7 cellular contexts compared by ENCODE assay signal in genomic region chr17:81859906-81860755, GRCh38. TPM values are rescaled to one million over a fixed set of nuclear protein-coding genes. Genes with fewer than 3 reads are reported as not detected.
A peak's percentile ranks its signal among the peaks of the same experiment; 100 is the strongest.
DNase-seq lines count a peak whose midpoint lies in the region; ATAC-seq and TF ChIP-seq lines count a peak whose summit lies in the region.

Gene P4HB (minus strand): TSS chr17:81860535. CDS start chr17:81860471, 64 bp downstream.

- H3K36me3 ChIP-seq in psoas muscle (ENCODE audit: insufficient read depth in 1 of 2, low read depth in 1 of 2) = peaks cover 3 to 46% of the 10 kb centered on the region in 2 donors

- peaks cover 83% of the 10 kb centered on the region for H3K36me3 Mint-ChIP-seq in activated T-cell treated with anti-CD3 and anti-CD28 coated beads, Interleukin-2, amount 50 U/mL, for 24 hours (ENCODE audit: low read depth)

- H3K4me3 Mint-ChIP-seq in activated T-cell treated with anti-CD3 and anti-CD28 coated beads, Interleukin-2, amount 50 U/mL, for 24 hours = peak within 1 kb of the TSS; percentile 97

- no peak for TF ChIP-seq CTCF in psoas muscle (IDR thresholded peaks at IDR 0.05)

- H3K4me1 ChIP-seq in psoas muscle = peaks cover 41% of the 10 kb centered on the region

- peak; percentile 95 for DNase-seq in activated T-cell treated with anti-CD3 and anti-CD28 coated beads, Interleukin-2, amount 50 U/mL, for 24 hours
- DNase-seq in Right ventricle myocardium superior = no peak
- peak in 1 of 2 donors; percentile 100 for DNase-seq in psoas muscle
- no peak for DNase-seq in cerebellar cortex (ENCODE audit: low spot score)
- no peak for DNase-seq in NCI-H2171 treated with DMSO at 0.1 percent for 48 hours (lab: John Stamatoyannopoulos, UW)

- intact Hi-C loops in Right ventricle myocardium superior (cut with DNase I) = no loop called here
- intact Hi-C loops in psoas muscle (cut with DNase I) = loop anchor here (2.0 to 5.0 kb wide), 3 partner anchors 17 to 38 kb away; partner anchors contain the start of gene PPP1R27 (in 1 of the 2)

- ATAC-seq in HG03135 (IDR thresholded peaks at IDR 0.05; ENCODE audit: unreplicated experiment) (peak; percentile 2), Right ventricle myocardium superior (ENCODE audit: poor library complexity) (no peak), psoas muscle (peak in 3 of 4 donors; percentile 0 to 5 (median 3))

- no peaks in the 10 kb centered on the region for H3K27me3 ChIP-seq in psoas muscle (ENCODE audit: insufficient read depth in 3 of 3, low read length in 2 of 3)

- TF ChIP-seq POLR2A in GM18951 (IDR thresholded peaks at IDR 0.05; ENCODE audit: extremely low read depth, insufficient read depth, insufficient read length) = peak; percentile 98

- H3K9me3 ChIP-seq in psoas muscle = no peaks in the 10 kb centered on the region

- H3K27ac Mint-ChIP-seq in activated T-cell treated with anti-CD3 and anti-CD28 coated beads, Interleukin-2, amount 50 U/mL, for 24 hours = peak within 1 kb of the TSS; percentile 98

- peak within 1 kb of the TSS; percentile 98 for H3K27ac ChIP-seq in psoas muscle

- no peaks in the 10 kb centered on the region for H3K9me3 Mint-ChIP-seq in activated T-cell treated with anti-CD3 and anti-CD28 coated beads, Interleukin-2, amount 50 U/mL, for 24 hours

- peak within 1 kb of the TSS; percentile 82 for H3K4me3 ChIP-seq in psoas muscle

- H3K4me1 Mint-ChIP-seq in activated T-cell treated with anti-CD3 and anti-CD28 coated beads, Interleukin-2, amount 50 U/mL, for 24 hours (ENCODE audit: low read depth) = peaks cover 48% of the 10 kb centered on the region

- WGBS in psoas muscle, 3 donors = 0 to 1% (median 0%) methylated on average over 50 to 95 of the region's 95 CpGs

- in situ Hi-C loops in GM18951 (cut with MboI; ENCODE audit: low sequenced_read_pairs, unreplicated experiment) = no loop called here

- peaks cover 2% of the 10 kb centered on the region for H3K27me3 Mint-ChIP-seq in activated T-cell treated with anti-CD3 and anti-CD28 coated beads, Interleukin-2, amount 50 U/mL, for 24 hours

RNA-seq across cellular contexts. Expression of gene P4HB, which starts in this region (rescaled TPM):
- total RNA-seq in Right ventricle myocardium superior = 309 TPM
- 100 to 1,000 TPM; 244 to 361 (median 296) TPM for total RNA-seq in psoas muscle
- 100 to 1,000 TPM; 236 to 384 (median 267) TPM for polyA plus RNA-seq in psoas muscle
